In genomic region chr17:36935681-36936454, GRCh38 we compare ENCODE assay signal across 9 cellular contexts. TPM values are rescaled to one million over a fixed set of nuclear protein-coding genes. Genes with fewer than 3 reads are reported as not detected.
DNase-seq lines count a peak whose midpoint lies in the region; ATAC-seq and TF ChIP-seq lines count a peak whose summit lies in the region.
"Had no signal": no experiment of that assay in that cellular context is flagged by ENCODE, and none has a peak within 500 bp of the region (broad histone marks: within the 10 kb centered on the region; RNA-seq: fewer than 3 reads in every experiment).

No MANE protein-coding gene starts in this region.

- TF ChIP-seq CTCF in breast epithelium (IDR thresholded peaks at IDR 0.05), result no peak
- TF ChIP-seq CTCF in neural progenitor cell (IDR thresholded peaks at IDR 0.05), result no peak
- no peak for TF ChIP-seq CTCF in left lung (IDR thresholded peaks at IDR 0.05)

- no peaks in the 10 kb centered on the region for H3K36me3 Mint-ChIP-seq in neural progenitor cell

- H3K4me1 ChIP-seq in breast epithelium, result peaks cover 21 to 32% of the 10 kb centered on the region in 2 donors
- H3K4me1 ChIP-seq in neural progenitor cell, result peaks cover 59% of the 10 kb centered on the region
- H3K4me1 ChIP-seq in left lung, result peaks cover 10 to 71% of the 10 kb centered on the region in 2 donors

- peaks cover 40% of the 10 kb centered on the region for H3F3A ChIP-seq in neural progenitor cell (ENCODE audit: low read depth)

- H3K9me3 ChIP-seq in MG63, result no peaks in the 10 kb centered on the region
- no peaks in the 10 kb centered on the region for H3K9me3 ChIP-seq in breast epithelium
- no peaks in the 10 kb centered on the region for H3K9me3 ChIP-seq in neural progenitor cell (ENCODE audit: low read depth)
- H3K9me3 ChIP-seq in left lung, result no peaks in the 10 kb centered on the region

- H3K27ac Mint-ChIP-seq in neural progenitor cell, result no peak overlapping the region

- peaks cover 93% of the 10 kb centered on the region for H4K20me1 ChIP-seq in neural progenitor cell (ENCODE audit: low read depth)

- H3K4me3 ChIP-seq in MG63, result peak overlapping the region; percentile 10; the same call in 1 of the 2 replicates
- H3K4me3 ChIP-seq in breast epithelium, result peak overlapping the region in 2 of 3 donors; percentile 0 to 54
- peak overlapping the region; percentile 43 for H3K4me3 ChIP-seq in neural progenitor cell
- peak overlapping the region in 1 of 2 donors; percentile 3 for H3K4me3 ChIP-seq in left lung

- ATAC-seq in HG03571 (IDR thresholded peaks at IDR 0.05; ENCODE audit: unreplicated experiment) (no peak), left lung (no peak)

- DNase-seq in ELF-1 (ENCODE audit: low read depth, low spot score), result peak; percentile 67
- no peak for DNase-seq in MG63
- no peak for DNase-seq in breast epithelium (ENCODE audit: low spot score in 2 of 2)
- peak; percentile 63 for DNase-seq in neural progenitor cell (ENCODE audit: low spot score)
- no peak for DNase-seq in NCI-H128 (lab: John Stamatoyannopoulos, UW; ENCODE audit: unreplicated experiment)
- no peak for DNase-seq in HUDEP-2 (lab: John Stamatoyannopoulos, UW; ENCODE audit: unreplicated experiment in 76 of 76)
- no peak for DNase-seq in left lung
- DNase-seq: GOT3 had no signal

- peaks cover 50% of the 10 kb centered on the region for H3K4me1 Mint-ChIP-seq in neural progenitor cell

- TF ChIP-seq POLR2A in breast epithelium (IDR thresholded peaks at IDR 0.05), result no peak

- H3K36me3 ChIP-seq in MG63 (no peaks in the 10 kb centered on the region), breast epithelium (no peaks in the 10 kb centered on the region), neural progenitor cell (no peaks in the 10 kb centered on the region), left lung (no peaks in the 10 kb centered on the region)

- intact Hi-C loops in breast epithelium (cut with DNase I; ENCODE audit: low total_unique reads) (no loop called here), left lung (cut with DNase I) (no loop called here)

- H3K4me3 Mint-ChIP-seq in neural progenitor cell, result peak overlapping the region; percentile 79

- peaks cover 92% of the 10 kb centered on the region for H3K27me3 Mint-ChIP-seq in neural progenitor cell (ENCODE audit: insufficient read depth, low read depth)

- H3K27me3 ChIP-seq in MG63 (peaks cover 97% of the 10 kb centered on the region), breast epithelium (peaks cover 53 to 100% of the 10 kb centered on the region in 2 donors), neural progenitor cell (peaks cover 100% of the 10 kb centered on the region), left lung (peaks cover 100% of the 10 kb centered on the region in 2 donors)

- H3K9me3 Mint-ChIP-seq in neural progenitor cell, result no peaks in the 10 kb centered on the region

- no peak overlapping the region for H3K9ac ChIP-seq in neural progenitor cell

- H2AFZ ChIP-seq in neural progenitor cell (replicated peaks), result no peak overlapping the region

- H3K27ac ChIP-seq in breast epithelium (no peak overlapping the region), neural progenitor cell (no peak overlapping the region), left lung (no peak overlapping the region)

- H3K79me2 ChIP-seq in neural progenitor cell (ENCODE audit: low read depth), result no peaks in the 10 kb centered on the region

- H3K4me2 ChIP-seq in neural progenitor cell, result peak overlapping the region; percentile 82

RNA-seq across cellular contexts. Expression of gene LHX1, which starts 1.4 kb away (rescaled TPM):
- not detected in 2 replicates for total RNA-seq in MG63 (2014; rRNA removed; shearing (Covaris generic); ENCODE audit: low replicate concordance)
- total RNA-seq in breast epithelium, result not detected
- not detected in 2 replicates for total RNA-seq in neural progenitor cell (ENCODE audit: low replicate concordance)
- not detected for total RNA-seq in left lung

RNA-seq across cellular contexts. Expression of gene AATF, which starts 12.9 kb away (rescaled TPM):
- total RNA-seq in MG63 (2014; rRNA removed; shearing (Covaris generic); ENCODE audit: low replicate concordance), result 68.3 and 127 TPM in 2 replicates
- 10 to 100 TPM; 34.4 to 47.2 (median 40.0) TPM for total RNA-seq in breast epithelium
- 28.9 and 32.1 TPM in 2 replicates for total RNA-seq in neural progenitor cell (ENCODE audit: low replicate concordance)
- total RNA-seq in left lung, result 10 to 100 TPM; 31.6 to 41.3 TPM

Comparison
In these comparisons a context has a peak if more than half of its experiments do, and no peak if none do; other contexts are left out.
1. DNase-seq: peak in ELF-1 (single experiment) and neural progenitor cell (single experiment); none in MG63 (single experiment), breast epithelium (0 of 2), NCI-H128 (single experiment), HUDEP-2 (0 of 76) and left lung (0 of 2).